Comparison of ENCODE assay signal across 1 cellular context in the genomic region with DNA sequence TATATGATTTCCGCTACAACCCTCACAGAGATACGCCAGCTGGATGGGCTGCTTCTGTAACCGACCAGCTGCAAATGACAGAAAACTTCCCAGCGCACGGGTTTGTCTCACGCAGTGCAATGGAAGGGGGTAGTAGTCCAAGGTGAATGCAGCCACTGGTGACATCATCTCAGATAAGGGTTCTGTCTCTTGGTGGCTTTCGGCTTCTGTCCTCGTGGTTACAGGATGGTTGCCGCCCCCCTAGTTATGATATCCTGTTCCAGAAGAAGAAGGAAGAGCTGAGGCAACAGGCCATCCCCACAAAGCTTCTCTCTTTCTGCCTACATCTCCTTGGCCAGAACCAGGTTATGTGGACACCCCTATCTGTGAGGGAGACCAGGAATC.
TF ChIP-seq lines count a peak whose summit lies in the region.

No MANE protein-coding gene starts in this region.

TF ChIP-seq in K562, 482 proteins besides CTCF, POLR2A, EP300 and RAD21 (continued from another document):
- peak; percentile 53; the same call in 1 of the 2 replicates for TF ChIP-seq TFAP4 (CRISPR knock-in tag; IDR thresholded peaks at IDR 0.05; ENCODE audit: borderline replicate concordance)
- TF ChIP-seq PATZ1 (CRISPR knock-in tag; IDR thresholded peaks at IDR 0.05; ENCODE audit: borderline replicate concordance): no peak
- no peak for TF ChIP-seq POLR2AphosphoS2 (IDR thresholded peaks at IDR 0.05; ENCODE audit: low read length)
- TF ChIP-seq TEAD1 (CRISPR knock-in tag; IDR thresholded peaks at IDR 0.05): 0 out of 4 replicates have a peak, but pooled peaks of 1 of the 2 experiments have one; percentile 35
- TF ChIP-seq HSF4 (CRISPR knock-in tag; IDR thresholded peaks at IDR 0.05; ENCODE audit: borderline replicate concordance): no peak
- TF ChIP-seq TCF3 (CRISPR knock-in tag; IDR thresholded peaks at IDR 0.05): 0 out of 2 replicates have a peak, but pooled peaks have one; percentile 9
- no peak for TF ChIP-seq DDX20 (tag; IDR thresholded peaks at IDR 0.05; ENCODE audit: low read depth)
- no peak for TF ChIP-seq ELK1 (CRISPR knock-in tag; IDR thresholded peaks at IDR 0.05)
- TF ChIP-seq ZFX (CRISPR knock-in tag; IDR thresholded peaks at IDR 0.05): no peak
- TF ChIP-seq DPF2 (IDR thresholded peaks at IDR 0.05): peak; percentile 60
- no peak for TF ChIP-seq ESRRB (CRISPR knock-in tag; IDR thresholded peaks at IDR 0.05; ENCODE audit: borderline replicate concordance)
- TF ChIP-seq FOXK2 (conservative IDR thresholded peaks at IDR 0.05 in 1 of 2, IDR thresholded peaks at IDR 0.05 in 1 of 2; ENCODE audit: low read depth in 2 of 2): peak in 1 of 2 experiments; percentile 21; a peak in 3 of 4 replicates
- peak; percentile 63 for TF ChIP-seq MAX (CRISPR knock-in tag; IDR thresholded peaks at IDR 0.05)
- no peak for TF ChIP-seq MAFF (IDR thresholded peaks at IDR 0.05; ENCODE audit: low read length)
- TF ChIP-seq, protein P1, sequence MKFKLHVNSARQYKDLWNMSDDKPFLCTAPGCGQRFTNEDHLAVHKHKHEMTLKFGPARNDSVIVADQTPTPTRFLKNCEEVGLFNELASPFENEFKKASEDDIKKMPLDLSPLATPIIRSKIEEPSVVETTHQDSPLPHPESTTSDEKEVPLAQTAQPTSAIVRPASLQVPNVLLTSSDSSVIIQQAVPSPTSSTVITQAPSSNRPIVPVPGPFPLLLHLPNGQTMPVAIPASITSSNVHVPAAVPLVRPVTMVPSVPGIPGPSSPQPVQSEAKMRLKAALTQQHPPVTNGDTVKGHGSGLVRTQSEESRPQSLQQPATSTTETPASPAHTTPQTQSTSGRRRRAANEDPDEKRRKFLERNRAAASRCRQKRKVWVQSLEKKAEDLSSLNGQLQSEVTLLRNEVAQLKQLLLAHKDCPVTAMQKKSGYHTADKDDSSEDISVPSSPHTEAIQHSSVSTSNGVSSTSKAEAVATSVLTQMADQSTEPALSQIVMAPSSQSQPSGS (CRISPR knock-in tag; IDR thresholded peaks at IDR 0.05): no peak
- TF ChIP-seq RBM14 (IDR thresholded peaks at IDR 0.05; ENCODE audit: borderline replicate concordance, insufficient read depth, low read depth, low read length): no peak
- no peak for TF ChIP-seq BRD9 (IDR thresholded peaks at IDR 0.05; ENCODE audit: low read depth, partially characterized antibody)
- TF ChIP-seq, protein P2, sequence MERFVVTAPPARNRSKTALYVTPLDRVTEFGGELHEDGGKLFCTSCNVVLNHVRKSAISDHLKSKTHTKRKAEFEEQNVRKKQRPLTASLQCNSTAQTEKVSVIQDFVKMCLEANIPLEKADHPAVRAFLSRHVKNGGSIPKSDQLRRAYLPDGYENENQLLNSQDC (CRISPR knock-in tag; IDR thresholded peaks at IDR 0.05): no peak
- TF ChIP-seq, protein P3, sequence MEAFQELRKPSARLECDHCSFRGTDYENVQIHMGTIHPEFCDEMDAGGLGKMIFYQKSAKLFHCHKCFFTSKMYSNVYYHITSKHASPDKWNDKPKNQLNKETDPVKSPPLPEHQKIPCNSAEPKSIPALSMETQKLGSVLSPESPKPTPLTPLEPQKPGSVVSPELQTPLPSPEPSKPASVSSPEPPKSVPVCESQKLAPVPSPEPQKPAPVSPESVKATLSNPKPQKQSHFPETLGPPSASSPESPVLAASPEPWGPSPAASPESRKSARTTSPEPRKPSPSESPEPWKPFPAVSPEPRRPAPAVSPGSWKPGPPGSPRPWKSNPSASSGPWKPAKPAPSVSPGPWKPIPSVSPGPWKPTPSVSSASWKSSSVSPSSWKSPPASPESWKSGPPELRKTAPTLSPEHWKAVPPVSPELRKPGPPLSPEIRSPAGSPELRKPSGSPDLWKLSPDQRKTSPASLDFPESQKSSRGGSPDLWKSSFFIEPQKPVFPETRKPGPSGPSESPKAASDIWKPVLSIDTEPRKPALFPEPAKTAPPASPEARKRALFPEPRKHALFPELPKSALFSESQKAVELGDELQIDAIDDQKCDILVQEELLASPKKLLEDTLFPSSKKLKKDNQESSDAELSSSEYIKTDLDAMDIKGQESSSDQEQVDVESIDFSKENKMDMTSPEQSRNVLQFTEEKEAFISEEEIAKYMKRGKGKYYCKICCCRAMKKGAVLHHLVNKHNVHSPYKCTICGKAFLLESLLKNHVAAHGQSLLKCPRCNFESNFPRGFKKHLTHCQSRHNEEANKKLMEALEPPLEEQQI (IDR thresholded peaks at IDR 0.05): no peak
- TF ChIP-seq KAT2B (IDR thresholded peaks at IDR 0.05; ENCODE audit: low read depth, low read length): no peak
- TF ChIP-seq PRMT5 (CRISPR knock-in tag; IDR thresholded peaks at IDR 0.05): no peak
- no peak for TF ChIP-seq RBM15 (IDR thresholded peaks at IDR 0.05; ENCODE audit: insufficient read depth, low read length)
- TF ChIP-seq ZNF766 (CRISPR knock-in tag; conservative IDR thresholded peaks at IDR 0.05): no peak
- TF ChIP-seq ARNT (IDR thresholded peaks at IDR 0.05): no peak
- TF ChIP-seq HMG20B (CRISPR knock-in tag; IDR thresholded peaks at IDR 0.05): no peak
- no peak for TF ChIP-seq PTRF (tag; IDR thresholded peaks at IDR 0.05)
- TF ChIP-seq MGA (IDR thresholded peaks at IDR 0.05): peak; percentile 64
- no peak for TF ChIP-seq BCL6 (CRISPR knock-in tag; IDR thresholded peaks at IDR 0.05)
- TF ChIP-seq ATF1 (CRISPR knock-in tag; IDR thresholded peaks at IDR 0.05): no peak
- peak; percentile 77 for TF ChIP-seq ATF1 (tag; IDR thresholded peaks at IDR 0.05)
- no peak for TF ChIP-seq SMARCB1 (IDR thresholded peaks at IDR 0.05; ENCODE audit: insufficient read length, low read depth)
- TF ChIP-seq EP400 (IDR thresholded peaks at IDR 0.05): peak; percentile 43; the same call in 1 of the 2 replicates
- TF ChIP-seq BHLHE40 (IDR thresholded peaks at IDR 0.05; ENCODE audit: low read length): peak; percentile 73
